In genomic region chr10:99357691-99358090, GRCh38 we compare ENCODE assay signal across 23 cellular contexts. TPM values are rescaled to one million over a fixed set of nuclear protein-coding genes. Genes with fewer than 3 reads are reported as not detected.
DNase-seq lines count a peak whose midpoint lies in the region; ATAC-seq, FAIRE-seq and TF ChIP-seq lines count a peak whose summit lies in the region.
"Had no signal": no experiment of that assay in that cellular context is flagged by ENCODE, and none has a peak within 500 bp of the region (broad histone marks: within the 10 kb centered on the region; RNA-seq: fewer than 3 reads in every experiment).

No MANE protein-coding gene starts in this region.

- ATAC-seq in IMR-90 (ENCODE audit: low read depth) (no peak), HG03045 (IDR thresholded peaks at IDR 0.05; ENCODE audit: unreplicated experiment) (no peak)

- no peak overlapping the region for H4K8ac ChIP-seq in IMR-90 (ENCODE audit: low read depth in 2 of 2, low read length in 2 of 2)
- no peak overlapping the region for H4K8ac ChIP-seq in H1 (ENCODE audit: extremely low read depth, insufficient read depth, low read length)

- no peaks in the 10 kb centered on the region for H3K9me1 ChIP-seq in IMR-90 (ENCODE audit: insufficient read depth, low read length)

- H2BK20ac ChIP-seq in IMR-90 (ENCODE audit: low read depth, low read length): no peak overlapping the region
- no peak overlapping the region for H2BK20ac ChIP-seq in H1 (ENCODE audit: low read length)

- no peak for TF ChIP-seq EP300 in H1 (IDR thresholded peaks at IDR 0.05; ENCODE audit: borderline replicate concordance in 1 of 2, low read depth in 2 of 2, low read length in 2 of 2)

- no peaks in the 10 kb centered on the region for H3K79me2 ChIP-seq in H1 (ENCODE audit: control insufficient read depth in 1 of 2, insufficient read depth in 2 of 2, low read length in 2 of 2)

- POLR2A ChIA-PET in IMR-90 (lab: Charles Lee; ENCODE audit: unreplicated experiment): no interaction called here
- POLR2A ChIA-PET in H1 (lab: Charles Lee; ENCODE audit: partially characterized antibody): interaction anchor here (1.5 kb wide), 1 partner anchor 73 kb away, joined by 4 read pairs; the partner anchor contains the start of gene GOT1

- H4K91ac ChIP-seq in IMR-90 (ENCODE audit: insufficient read depth, low read depth, low read length) (no peak overlapping the region), H1 (replicated peaks; ENCODE audit: insufficient read length, low read length) (no peak overlapping the region)

- no peak overlapping the region for H2BK120ac ChIP-seq in IMR-90 (ENCODE audit: low read depth, low read length)
- no peak overlapping the region for H2BK120ac ChIP-seq in H1 (replicated peaks; ENCODE audit: low read depth, low read length)

- H4K5ac ChIP-seq in IMR-90 (ENCODE audit: low read depth, low read length) (no peak overlapping the region), H1 (ENCODE audit: insufficient read length, low read depth, low read length) (no peak overlapping the region)

- H3K4me3 Mint-ChIP-seq in activated T-helper 1 cell treated with anti-CD3 and anti-CD28 coated beads, Interleukin-12 subunit alpha, Interleukin-12 subunit beta, Interleukin-2, Interleukin-4 antibody, amounts not matched to agents 30 ng/mL and 10 ng/mL and 1 ng/mL, durations not matched to agents 14 hours and 24 hours and 36 hours: no peak overlapping the region
- H3K4me3 Mint-ChIP-seq: CD4-positive, alpha-beta memory T cell had no signal

- H3K4me1 Mint-ChIP-seq in activated T-helper 1 cell treated with anti-CD3 and anti-CD28 coated beads, Interleukin-12 subunit alpha, Interleukin-12 subunit beta, Interleukin-2, Interleukin-4 antibody, amounts not matched to agents 30 ng/mL and 10 ng/mL and 1 ng/mL, durations not matched to agents 14 hours and 24 hours and 36 hours (ENCODE audit: low read depth): no peaks in the 10 kb centered on the region
- H3K4me1 Mint-ChIP-seq: CD4-positive, alpha-beta memory T cell had no signal

- no peak for TF ChIP-seq CTCF in IMR-90 (conservative IDR thresholded peaks at IDR 0.05; ENCODE audit: low read depth, low read length)
- TF ChIP-seq CTCF in H1 (IDR thresholded peaks at IDR 0.05; ENCODE audit: control extremely low read depth in 1 of 3, insufficient read depth in 1 of 3, low read depth in 1 of 3, low read length in 3 of 3): no peak
- no peak for TF ChIP-seq CTCF in testis (IDR thresholded peaks at IDR 0.05)

- H3K56ac ChIP-seq in IMR-90 (ENCODE audit: extremely low read depth, insufficient read depth, low read length) (no peak overlapping the region), H1 (replicated peaks; ENCODE audit: insufficient read length, low read depth, low read length) (no peak overlapping the region)

- intact Hi-C loops in IMR-90 (cut with micrococcal nuclease) (no loop called here), testis (cut with DNase I; ENCODE audit: low total_unique reads) (no loop called here)
- intact Hi-C loops in activated T-helper 1 cell treated with anti-CD3 and anti-CD28 coated beads, Interleukin-12 subunit alpha, Interleukin-12 subunit beta, Interleukin-2, Interleukin-4 antibody, amounts not matched to agents 30 ng/mL and 10 ng/mL and 1 ng/mL, durations not matched to agents 14 hours and 24 hours and 36 hours (cut with micrococcal nuclease): no loop called here

- no peak overlapping the region; the same call in none of the 2 replicates for H2BK12ac ChIP-seq in H1 (ENCODE audit: low read depth, low read length)

- H3K4me1 ChIP-seq in IMR-90 (ENCODE audit: control insufficient read depth, insufficient read depth, low read length): no peaks in the 10 kb centered on the region
- H3K4me1 ChIP-seq in H1 (replicated peaks in 1 of 4; ENCODE audit: control insufficient read depth in 3 of 4, insufficient read depth in 4 of 4, low read length in 3 of 4): peaks cover 0 to 12% (median 3%) of the 10 kb centered on the region in 4 experiments; a peak in 4 of 7 replicates
- H3K4me1 ChIP-seq in testis: peaks cover 25% of the 10 kb centered on the region

- H3K18ac ChIP-seq in IMR-90 (ENCODE audit: low read depth, low read length) (no peak overlapping the region), H1 (ENCODE audit: extremely low read depth, low read length) (peak overlapping the region; percentile 13; the same call in 1 of the 2 replicates)

- no peaks in the 10 kb centered on the region for H3K23me2 ChIP-seq in H1 (ENCODE audit: low read depth, low read length)

- H3K4me3 ChIP-seq in IMR-90 (ENCODE audit: insufficient read depth, low read depth, low read length) (no peak overlapping the region), H1 (ENCODE audit: extremely low read depth in 1 of 4, insufficient read depth in 2 of 4, low read depth in 3 of 4, low read length in 4 of 4) (no peak overlapping the region), testis (no peak overlapping the region)
- H3K4me3 ChIP-seq: BLaER1 had no signal

- TF ChIP-seq RAD21 in IMR-90 (IDR thresholded peaks at IDR 0.05; ENCODE audit: low read length): no peak
- TF ChIP-seq RAD21 in H1 (IDR thresholded peaks at IDR 0.05 in 1 of 2, conservative IDR thresholded peaks at IDR 0.05 in 1 of 2; ENCODE audit: low read depth in 2 of 2, low read length in 2 of 2): no peak

- no peak for FAIRE-seq in H1 (lab: Jason Lieb, UNC)
- FAIRE-seq: GM18507 had no signal

- no peak overlapping the region for H2AK5ac ChIP-seq in IMR-90 (ENCODE audit: low read depth, low read length)
- H2AK5ac ChIP-seq in H1 (ENCODE audit: low read depth, low read length): no peak overlapping the region

- peaks cover 19% of the 10 kb centered on the region for H3K27me3 Mint-ChIP-seq in activated T-helper 1 cell treated with anti-CD3 and anti-CD28 coated beads, Interleukin-12 subunit alpha, Interleukin-12 subunit beta, Interleukin-2, Interleukin-4 antibody, amounts not matched to agents 30 ng/mL and 10 ng/mL and 1 ng/mL, durations not matched to agents 14 hours and 24 hours and 36 hours (ENCODE audit: insufficient read depth)

- H2AK9ac ChIP-seq in IMR-90 (replicated peaks; ENCODE audit: low read depth, low read length, poor library complexity): no peak overlapping the region

- H2AFZ ChIP-seq in IMR-90 (replicated peaks; ENCODE audit: low read length, poor library complexity) (peak overlapping the region; percentile 27), H1 (ENCODE audit: low read length) (no peak overlapping the region)

- H3K36me3 Mint-ChIP-seq in activated T-helper 1 cell treated with anti-CD3 and anti-CD28 coated beads, Interleukin-12 subunit alpha, Interleukin-12 subunit beta, Interleukin-2, Interleukin-4 antibody, amounts not matched to agents 30 ng/mL and 10 ng/mL and 1 ng/mL, durations not matched to agents 14 hours and 24 hours and 36 hours (ENCODE audit: low read depth): no peaks in the 10 kb centered on the region
- H3K36me3 Mint-ChIP-seq: CD4-positive, alpha-beta memory T cell had no signal

- BruUV-seq in IMR-90 (replicated peaks; lab: Mats Ljungman, UMichigan): no TSS peak

- H3K4me2 ChIP-seq in IMR-90 (ENCODE audit: low read depth, low read length) (no peak overlapping the region), H1 (ENCODE audit: insufficient read depth in 1 of 2, low read depth in 2 of 2, low read length in 2 of 2) (peak overlapping the region; percentile 18 to 40; a peak in 3 of 4 replicates)
- H3K4me2 ChIP-seq: BLaER1 had no signal

- no peak overlapping the region for H2BK5ac ChIP-seq in IMR-90 (ENCODE audit: low read depth, low read length, poor library complexity, severe bottlenecking)
- H2BK5ac ChIP-seq in H1 (ENCODE audit: low read depth, low read length): no peak overlapping the region

- no peaks in the 10 kb centered on the region for H3K9me3 Mint-ChIP-seq in activated T-helper 1 cell treated with anti-CD3 and anti-CD28 coated beads, Interleukin-12 subunit alpha, Interleukin-12 subunit beta, Interleukin-2, Interleukin-4 antibody, amounts not matched to agents 30 ng/mL and 10 ng/mL and 1 ng/mL, durations not matched to agents 14 hours and 24 hours and 36 hours

- CTCF ChIA-PET in IMR-90 (lab: Yijun Ruan, JAX) (no interaction called here), H1 (lab: Charles Lee; ENCODE audit: partially characterized antibody) (no interaction called here)

- H3K23ac ChIP-seq in IMR-90 (ENCODE audit: low read depth, low read length) (no peak overlapping the region), H1 (ENCODE audit: insufficient read length) (no peak overlapping the region)

- H4K20me1 ChIP-seq in IMR-90 (ENCODE audit: insufficient read depth, low read length) (no peaks in the 10 kb centered on the region), H1 (replicated peaks in 1 of 2; ENCODE audit: control insufficient read depth in 1 of 2, insufficient read depth in 2 of 2, low read length in 2 of 2) (no peaks in the 10 kb centered on the region)
- H4K20me1 ChIP-seq: BLaER1 had no signal

- H3K79me1 ChIP-seq in IMR-90 (ENCODE audit: low read depth in 1 of 2, low read length in 2 of 2) (no peaks in the 10 kb centered on the region), H1 (ENCODE audit: low read depth, low read length) (no peaks in the 10 kb centered on the region)

- no peaks in the 10 kb centered on the region; the same call in 1 of the 2 replicates for H3K27me3 ChIP-seq in IMR-90 (ENCODE audit: control insufficient read depth, insufficient read depth, low read length)
- peaks cover 0 to 4% (median 0%) of the 10 kb centered on the region in 4 experiments; a peak in 2 of 7 replicates for H3K27me3 ChIP-seq in H1 (replicated peaks in 1 of 4; ENCODE audit: control insufficient read depth in 3 of 4, extremely low read depth in 1 of 4, insufficient read depth in 3 of 4, low read length in 3 of 4)
- no peaks in the 10 kb centered on the region for H3K27me3 ChIP-seq in testis
- H3K27me3 ChIP-seq: BLaER1 had no signal

- DNase-seq in DMS79 treated with DMSO at 0.1 percent for 48 hours (lab: John Stamatoyannopoulos, UW): peak; percentile 28
- DNase-seq in DMS79 (lab: John Stamatoyannopoulos, UW): no peak
- DNase-seq in IMR-90: no peak
- DNase-seq in H1 (ENCODE audit: low read depth in 1 of 2, low spot score in 2 of 2): no peak
- DNase-seq in testis: peak; percentile 42
- DNase-seq in activated T-helper 1 cell treated with anti-CD3 and anti-CD28 coated beads, Interleukin-12 subunit alpha, Interleukin-12 subunit beta, Interleukin-2, Interleukin-4 antibody, amounts not matched to agents 30 ng/mL and 10 ng/mL and 1 ng/mL, durations not matched to agents 14 hours and 24 hours and 36 hours (ENCODE audit: low spot score): no peak
- DNase-seq in NAMALWA (ENCODE audit: low spot score): no peak
- DNase-seq: ACHN; Calu3; CD4-positive, alpha-beta memory T cell; DMS153; GDM1; KG1; NCI-H1105 treated with DMSO at 0.1 percent for 48 hours; NCI-H2029 treated with DMSO at 0.1 percent for 48 hours; NCI-H2171 treated with DMSO at 0.1 percent for 48 hours; NCI-H446; SHP77 had no signal

- H3K9ac ChIP-seq in IMR-90 (ENCODE audit: low read depth, low read length) (no peak overlapping the region), H1 (replicated peaks in 1 of 4; ENCODE audit: extremely low read depth in 1 of 4, low read depth in 3 of 4, low read length in 3 of 4) (0 out of 7 replicates have a peak overlapping the region, but pooled peaks of 1 of the 4 experiments have one; percentile 4)
- H3K9ac ChIP-seq: BLaER1 had no signal

- in situ Hi-C loops in IMR-90 (cut with MboI; ENCODE audit: low sequenced_read_pairs): no loop called here

- H3K4ac ChIP-seq in IMR-90 (ENCODE audit: low read depth, low read length) (no peak overlapping the region), H1 (replicated peaks; ENCODE audit: insufficient read length, low read depth, low read length) (no peak overlapping the region)

- TF ChIP-seq POLR2A in IMR-90 (IDR thresholded peaks at IDR 0.05; ENCODE audit: low read depth, low read length) (no peak), H1 (IDR thresholded peaks at IDR 0.05; ENCODE audit: control extremely low read depth in 1 of 2, low read depth in 2 of 2, low read length in 2 of 2) (no peak), testis (IDR thresholded peaks at IDR 0.05) (no peak)

- no peaks in the 10 kb centered on the region for H3K36me3 ChIP-seq in IMR-90 (ENCODE audit: control insufficient read depth, insufficient read depth, low read length)
- no peaks in the 10 kb centered on the region for H3K36me3 ChIP-seq in H1 (ENCODE audit: control insufficient read depth in 2 of 4, insufficient read depth in 4 of 4, low read length in 3 of 4)
- H3K36me3 ChIP-seq in testis (ENCODE audit: low read depth, missing control alignments): no peaks in the 10 kb centered on the region
- H3K36me3 ChIP-seq: BLaER1 had no signal

- H3K27ac ChIP-seq in IMR-90 (ENCODE audit: insufficient read depth, low read length) (no peak overlapping the region), H1 (ENCODE audit: low read depth, low read length) (no peak overlapping the region), testis (peak overlapping the region; percentile 46 to 52)
- H3K27ac ChIP-seq: 22Rv1, BLaER1 had no signal

- 17% methylated on average over 1 of the region's 3 CpGs; no CpG with 5 or more reads in 1 of the 2 experiments for WGBS in IMR-90 (ENCODE audit: extremely low coverage in 2 of 2, insufficient read length in 1 of 2), 2 experiments
- 68% methylated on average over 3 of the region's 3 CpGs; no CpG with 5 or more reads in 1 of the 2 experiments for WGBS in H1 (ENCODE audit: extremely low coverage in 1 of 2, insufficient coverage in 1 of 2, insufficient read length in 1 of 2, insufficient replicate concordance in 2 of 2, low coverage in 1 of 2, low lambda C conversion rate in 2 of 2, missing lambda C conversion rate in 1 of 2), 2 experiments
- WGBS in testis, 2 donors: 25 to 55% methylated on average over 2 to 3 of the region's 3 CpGs

- dilution Hi-C loops in IMR-90 (cut with HindIII; ENCODE audit: low sequenced_read_pairs, unreplicated experiment): no loop called here

- H2BK15ac ChIP-seq in IMR-90 (ENCODE audit: low read depth, low read length) (no peak overlapping the region), H1 (ENCODE audit: low read length) (no peak overlapping the region)

- no peak overlapping the region for H3K27ac Mint-ChIP-seq in activated T-helper 1 cell treated with anti-CD3 and anti-CD28 coated beads, Interleukin-12 subunit alpha, Interleukin-12 subunit beta, Interleukin-2, Interleukin-4 antibody, amounts not matched to agents 30 ng/mL and 10 ng/mL and 1 ng/mL, durations not matched to agents 14 hours and 24 hours and 36 hours
- H3K27ac Mint-ChIP-seq: CD4-positive, alpha-beta memory T cell had no signal

- H3K9me3 ChIP-seq in IMR-90 (ENCODE audit: control insufficient read depth, insufficient read depth, low read length) (no peaks in the 10 kb centered on the region), H1 (ENCODE audit: insufficient read depth in 2 of 2, low read depth in 1 of 2, low read length in 1 of 2) (no peaks in the 10 kb centered on the region), testis (no peaks in the 10 kb centered on the region)
- H3K9me3 ChIP-seq: BLaER1 had no signal

- H3K14ac ChIP-seq in IMR-90 (replicated peaks; ENCODE audit: low read depth, low read length) (no peak overlapping the region), H1 (ENCODE audit: insufficient read length) (no peak overlapping the region)

RNA-seq across cellular contexts. Expression of gene CNNM1, which starts 28.5 kb away (rescaled TPM):
- total RNA-seq in IMR-90 (2012; rRNA removed): 0.18 and 0.28 TPM in 2 replicates
- 0.32 and 0.39 TPM in 2 replicates for polyA plus RNA-seq in IMR-90 (2012; rRNA removed)
- polyA plus RNA-seq in IMR-90 (2012; cell fraction: cytosol; rRNA removed): 0.09 and 0.22 TPM in 2 replicates
- polyA plus RNA-seq in IMR-90 (2012; cell fraction: nucleus; rRNA removed; ENCODE audit: low replicate concordance): 0.25 and 0.44 TPM in 2 replicates
- total RNA-seq in H1 (2021; fragmentation: NEBNext Ultra II Directional; extraction: Animal tissue kit (Norgen Biotek cat#: 25700)): 0.57 and 0.74 TPM in 2 replicates
- polyA plus RNA-seq in H1 (2011; rRNA removed): 0.75 and 0.92 TPM in 2 replicates
- polyA plus RNA-seq in H1 (2011; cell fraction: cytosol; rRNA removed): 0.63 TPM
- 1.4 TPM for polyA plus RNA-seq in H1 (2011; cell fraction: nucleus; rRNA removed)
- 0.76 to 1.0 TPM (median 0.83 TPM) in 4 replicates for polyA plus RNA-seq in H1 (2012, experiment 1 of 2)
- polyA plus RNA-seq in H1 (2012, experiment 2 of 2): 0.47 TPM
- polyA plus RNA-seq in H1 (2013, experiment 1 of 2): 0.69 TPM
- polyA plus RNA-seq in H1 (2013, experiment 2 of 2): 0.72 TPM
- polyA minus RNA-seq in H1 (2011; rRNA and poly(A)+ RNA removed): 2.6 and 3.1 TPM in 2 replicates
- polyA minus RNA-seq in H1 (2011; cell fraction: cytosol; rRNA and poly(A)+ RNA removed): 1.7 TPM
- polyA minus RNA-seq in H1 (2011; cell fraction: nucleus; rRNA and poly(A)+ RNA removed): 1.7 TPM
- 10 to 100 TPM; 51.9 to 53.8 TPM for total RNA-seq in testis
- 29.0 TPM for polyA plus RNA-seq in testis (ENCODE audit: insufficient read depth, low read depth, low replicate concordance)
- 0.20 and 0.21 TPM in 2 replicates for total RNA-seq in activated T-helper 1 cell treated with anti-CD3 and anti-CD28 coated beads, Interleukin-12 subunit alpha, Interleukin-12 subunit beta, Interleukin-2, Interleukin-4 antibody, amounts not matched to agents 30 ng/mL and 10 ng/mL and 1 ng/mL, durations not matched to agents 14 hours and 24 hours and 36 hours
- total RNA-seq: H4 had no signal

Comparison
In these comparisons a context has a peak if more than half of its experiments do, and no peak if none do; other contexts are left out.
1. DNase-seq: peak in DMS79 treated with DMSO at 0.1 percent for 48 hours (single experiment) and testis (single experiment); none in DMS79 (single experiment), IMR-90 (single experiment), H1 (0 of 2), activated T-helper 1 cell treated with anti-CD3 and anti-CD28 coated beads, Interleukin-12 subunit alpha, Interleukin-12 subunit beta, Interleukin-2, Interleukin-4 antibody, amounts not matched to agents 30 ng/mL and 10 ng/mL and 1 ng/mL, durations not matched to agents 14 hours and 24 hours and 36 hours (single experiment) and NAMALWA (single experiment).
2. H3K27ac ChIP-seq: peak in testis (2 of 2); none in IMR-90 (single experiment) and H1 (single experiment).
3. RNA of gene CNNM1, which starts 28.5 kb away (total RNA-seq): 51.9 to 53.8 TPM in testis; 0.57 to 0.74 TPM in H1, 0.20 to 0.21 TPM in activated T-helper 1 cell treated with anti-CD3 and anti-CD28 coated beads, Interleukin-12 subunit alpha, Interleukin-12 subunit beta, Interleukin-2, Interleukin-4 antibody, amounts not matched to agents 30 ng/mL and 10 ng/mL and 1 ng/mL, durations not matched to agents 14 hours and 24 hours and 36 hours and 0.18 to 0.28 TPM in IMR-90; every median in the first group is over 10 times any median in the second.